ENCODE assay signal across 13 cellular contexts in the genomic region with DNA sequence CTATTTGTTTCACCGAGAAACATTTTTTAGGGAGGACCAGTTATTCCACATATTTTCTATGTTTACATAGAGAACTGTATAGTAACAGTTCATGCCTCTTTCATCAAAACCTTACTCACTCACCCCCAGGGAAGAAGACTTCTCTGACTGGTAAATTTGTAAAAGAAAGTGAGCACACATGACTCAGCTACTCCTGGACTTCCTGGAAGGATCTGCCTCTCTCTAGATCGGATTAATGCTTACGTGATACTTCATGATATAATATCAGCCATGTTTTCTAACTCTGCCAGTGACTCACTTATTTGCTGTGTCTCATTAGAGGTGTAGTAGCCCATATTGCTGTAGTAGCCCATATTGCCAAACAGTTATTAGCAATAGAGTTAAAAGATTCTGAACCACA.
DNase-seq lines count a peak whose midpoint lies in the region; TF ChIP-seq lines count a peak whose summit lies in the region.
"Had no signal": no experiment of that assay in that cellular context is flagged by ENCODE, and none has a peak within 500 bp of the region (broad histone marks: within the 10 kb centered on the region; RNA-seq: fewer than 3 reads in every experiment).

No MANE protein-coding gene starts in this region.

- no peaks in the 10 kb centered on the region for H3K9me2 ChIP-seq in GM23248 (ENCODE audit: insufficient read depth)

- intact Hi-C loops in stomach (cut with DNase I; ENCODE audit: low total_unique reads) = no loop called here

- 28 to 33% methylated on average over 3 of the region's 3 CpGs for WGBS in GM23248 (ENCODE audit: low coverage in 1 of 2, low lambda C conversion rate in 2 of 2, missing lambda C conversion rate in 2 of 2), 2 experiments
- 37 to 48% (median 40%) methylated on average over 3 of the region's 3 CpGs for WGBS in stomach, 5 donors

- H3K4me3 ChIP-seq in GM23248 (no peak overlapping the region), epithelial cell of proximal tubule (ENCODE audit: low read depth, low read length) (no peak overlapping the region), stomach (no peak overlapping the region)

- no peaks in the 10 kb centered on the region for H3K79me2 ChIP-seq in GM23248 (ENCODE audit: insufficient read depth)

- H3K36me3 Mint-ChIP-seq in activated CD4-positive, alpha-beta memory T cell treated with anti-CD3 and anti-CD28 coated beads, Interleukin-2, amount 10 ng/mL, durations not matched to agents 7 days and 5 days (ENCODE audit: low read depth) = no peaks in the 10 kb centered on the region
- H3K36me3 Mint-ChIP-seq: CD4-positive, alpha-beta memory T cell had no signal

- H4K20me1 ChIP-seq in GM23248 (ENCODE audit: insufficient read depth) = no peaks in the 10 kb centered on the region

- H3K27ac Mint-ChIP-seq in activated CD4-positive, alpha-beta memory T cell treated with anti-CD3 and anti-CD28 coated beads, Interleukin-2, amount 10 ng/mL, durations not matched to agents 7 days and 5 days = no peak overlapping the region
- H3K27ac Mint-ChIP-seq: CD4-positive, alpha-beta memory T cell had no signal

- no peak overlapping the region for H2AFZ ChIP-seq in GM23248

- TF ChIP-seq EP300 in stomach (IDR thresholded peaks at IDR 0.05) = no peak

- CTCF ChIA-PET in activated CD4-positive, alpha-beta memory T cell treated with anti-CD3 and anti-CD28 coated beads, Interleukin-2, amount 10 ng/mL, durations not matched to agents 7 days and 5 days (lab: Charles Lee) = no interaction called here

- peaks cover 2% of the 10 kb centered on the region for H3K9me3 Mint-ChIP-seq in activated CD4-positive, alpha-beta memory T cell treated with anti-CD3 and anti-CD28 coated beads, Interleukin-2, amount 10 ng/mL, durations not matched to agents 7 days and 5 days

- TF ChIP-seq CTCF in epithelial cell of proximal tubule (conservative IDR thresholded peaks at IDR 0.05; ENCODE audit: low read depth, low read length) = no peak
- TF ChIP-seq CTCF in stomach (IDR thresholded peaks at IDR 0.05) = no peak

- H3K27ac ChIP-seq in GM23248 (no peak overlapping the region), stomach (no peak overlapping the region)

- H3K4me3 Mint-ChIP-seq in activated CD4-positive, alpha-beta memory T cell treated with anti-CD3 and anti-CD28 coated beads, Interleukin-2, amount 10 ng/mL, durations not matched to agents 7 days and 5 days = no peak overlapping the region
- H3K4me3 Mint-ChIP-seq: CD4-positive, alpha-beta memory T cell had no signal

- no peaks in the 10 kb centered on the region for H3K36me3 ChIP-seq in GM23248 (ENCODE audit: low read depth)
- H3K36me3 ChIP-seq in stomach = no peaks in the 10 kb centered on the region

- H3K9ac ChIP-seq in GM23248 = no peak overlapping the region

- peak; percentile 0 for DNase-seq in GM23248
- peak; percentile 21 for DNase-seq in SK-MEL-5 (ENCODE audit: low read depth, low spot score)
- peak; percentile 38 for DNase-seq in epithelial cell of proximal tubule (ENCODE audit: low read depth)
- DNase-seq in renal cortical epithelial cell (ENCODE audit: low read depth) = peak; percentile 87
- no peak for DNase-seq in cerebellar nuclear complex (lab: John Stamatoyannopoulos, UW)
- DNase-seq in stomach = no peak
- no peak for DNase-seq in midbrain (lab: John Stamatoyannopoulos, UW)
- DNase-seq in activated CD4-positive, alpha-beta memory T cell treated with anti-CD3 and anti-CD28 coated beads, Interleukin-2, amount 10 ng/mL, durations not matched to agents 7 days and 5 days = no peak
- DNase-seq: activated CD4-positive, CD25-positive, alpha-beta regulatory T cell treated with anti-CD3 and anti-CD28 coated beads, Interleukin-2, amount 50 U/mL, for 72 hours; CD4-positive, alpha-beta memory T cell; left ventricle myocardium superior; NCI-H510A treated with DMSO at 0.1 percent for 48 hours; stimulated activated naive CD4-positive, alpha-beta T cell treated with Interleukin-2 at 50 U/mL for 16 hours had no signal

- H3K27me3 ChIP-seq in GM23248 (replicated peaks; ENCODE audit: insufficient read depth) = no peaks in the 10 kb centered on the region
- H3K27me3 ChIP-seq in stomach = no peaks in the 10 kb centered on the region

- H3K9me3 ChIP-seq in GM23248 (ENCODE audit: low read depth) (peaks cover 3% of the 10 kb centered on the region), stomach (no peaks in the 10 kb centered on the region)

- no peak overlapping the region for H3K4me2 ChIP-seq in GM23248 (ENCODE audit: unreplicated experiment)

- H3K27me3 Mint-ChIP-seq in activated CD4-positive, alpha-beta memory T cell treated with anti-CD3 and anti-CD28 coated beads, Interleukin-2, amount 10 ng/mL, durations not matched to agents 7 days and 5 days = no peaks in the 10 kb centered on the region
- H3K27me3 Mint-ChIP-seq: CD4-positive, alpha-beta memory T cell had no signal

- H3K4me1 ChIP-seq in GM23248 (ENCODE audit: insufficient read depth) (no peaks in the 10 kb centered on the region), stomach (no peaks in the 10 kb centered on the region)

- in situ Hi-C loops in GM23248 (cut with MboI) (no loop called here), SK-MEL-5 (cut with HindIII; ENCODE audit: low pct_unique_long_range_greater_than_20kb, low sequenced_read_pairs) (no loop called here)

- H3K4me1 Mint-ChIP-seq in activated CD4-positive, alpha-beta memory T cell treated with anti-CD3 and anti-CD28 coated beads, Interleukin-2, amount 10 ng/mL, durations not matched to agents 7 days and 5 days = no peaks in the 10 kb centered on the region
- H3K4me1 Mint-ChIP-seq: CD4-positive, alpha-beta memory T cell had no signal

- no peak for TF ChIP-seq POLR2A in stomach (IDR thresholded peaks at IDR 0.05)

- H3F3A ChIP-seq in GM23248 (ENCODE audit: insufficient read depth) = no peaks in the 10 kb centered on the region

- POLR2A ChIA-PET in activated CD4-positive, alpha-beta memory T cell treated with anti-CD3 and anti-CD28 coated beads, Interleukin-2, amount 10 ng/mL, durations not matched to agents 7 days and 5 days (lab: Charles Lee) = no interaction called here

Comparison
In these comparisons a context has a peak if more than half of its experiments do, and no peak if none do; other contexts are left out.
1. DNase-seq: peak in GM23248 (single experiment), SK-MEL-5 (single experiment), epithelial cell of proximal tubule (single experiment) and renal cortical epithelial cell (single experiment); none in cerebellar nuclear complex (0 of 2), stomach (single experiment), midbrain (single experiment) and activated CD4-positive, alpha-beta memory T cell treated with anti-CD3 and anti-CD28 coated beads, Interleukin-2, amount 10 ng/mL, durations not matched to agents 7 days and 5 days (single experiment).